In genomic region chr16:75622762-75623605, GRCh38 we compare ENCODE assay signal across 8 cellular contexts. TPM values are rescaled to one million over a fixed set of nuclear protein-coding genes. Genes with fewer than 3 reads are reported as not detected.
DNase-seq lines count a peak whose midpoint lies in the region; ATAC-seq, FAIRE-seq and TF ChIP-seq lines count a peak whose summit lies in the region.

A gene with protein sequence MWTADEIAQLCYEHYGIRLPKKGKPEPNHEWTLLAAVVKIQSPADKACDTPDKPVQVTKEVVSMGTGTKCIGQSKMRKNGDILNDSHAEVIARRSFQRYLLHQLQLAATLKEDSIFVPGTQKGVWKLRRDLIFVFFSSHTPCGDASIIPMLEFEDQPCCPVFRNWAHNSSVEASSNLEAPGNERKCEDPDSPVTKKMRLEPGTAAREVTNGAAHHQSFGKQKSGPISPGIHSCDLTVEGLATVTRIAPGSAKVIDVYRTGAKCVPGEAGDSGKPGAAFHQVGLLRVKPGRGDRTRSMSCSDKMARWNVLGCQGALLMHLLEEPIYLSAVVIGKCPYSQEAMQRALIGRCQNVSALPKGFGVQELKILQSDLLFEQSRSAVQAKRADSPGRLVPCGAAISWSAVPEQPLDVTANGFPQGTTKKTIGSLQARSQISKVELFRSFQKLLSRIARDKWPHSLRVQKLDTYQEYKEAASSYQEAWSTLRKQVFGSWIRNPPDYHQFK (minus strand): TSS chr16:75623281. CDS start chr16:75620799, 2,482 bp downstream.

- peak within 1 kb of the TSS; percentile 84 for H3K27ac ChIP-seq in smooth muscle cell (ENCODE audit: low read depth)

- no peaks in the 10 kb centered on the region for H3K27me3 ChIP-seq in bronchial epithelial cell (ENCODE audit: control insufficient read depth, insufficient read depth, low read length)
- H3K27me3 ChIP-seq in smooth muscle cell (ENCODE audit: low read depth), result no peaks in the 10 kb centered on the region

- DNase-seq in AG04449 (ENCODE audit: low read depth, low spot score), result peak; percentile 87
- peak; percentile 84 for DNase-seq in NCI-H2227 treated with DMSO at 0.1 percent for 48 hours (lab: John Stamatoyannopoulos, UW)
- DNase-seq in bronchial epithelial cell (ENCODE audit: low read depth), result peak; percentile 94
- peak; percentile 94 for DNase-seq in iPS-NIHi11 (ENCODE audit: low spot score)
- DNase-seq in smooth muscle cell (lab: John Stamatoyannopoulos, UW; ENCODE audit: unreplicated experiment), result peak; percentile 84

- POLR2A ChIA-PET in AG04449 (lab: Yijun Ruan, JAX), result interaction anchor here (0.6 to 1.6 kb wide), 7 partner anchors 10 to 106 kb away, joined by 3 to 5 read pairs (median 4); partner anchors contain the start of gene TERF2IP

- 3% methylated on average over 62 of the region's 62 CpGs for WGBS in smooth muscle cell (ENCODE audit: low lambda C conversion rate)

- TF ChIP-seq CTCF in AG04449 (IDR thresholded peaks at IDR 0.05; ENCODE audit: insufficient read depth, low read length, missing control alignments) (no peak), WI38 (IDR thresholded peaks at IDR 0.05; ENCODE audit: low read depth, low read length) (no peak), bronchial epithelial cell (IDR thresholded peaks at IDR 0.05; ENCODE audit: insufficient read depth, low read length, severe bottlenecking) (no peak), smooth muscle cell (IDR thresholded peaks at IDR 0.05; ENCODE audit: borderline replicate concordance, insufficient read depth, poor library complexity, severe bottlenecking) (no peak)

- no peaks in the 10 kb centered on the region for H3K9me3 ChIP-seq in smooth muscle cell (replicated peaks; ENCODE audit: low read depth)

- peak; percentile 93 for ATAC-seq in GM18907 (IDR thresholded peaks at IDR 0.05; ENCODE audit: unreplicated experiment)
- peak; percentile 95 for ATAC-seq in HG03159 (IDR thresholded peaks at IDR 0.05; ENCODE audit: unreplicated experiment)

- peak within 1 kb of the TSS; percentile 61 for H2AFZ ChIP-seq in smooth muscle cell (ENCODE audit: low read depth)

- H3K36me3 ChIP-seq in bronchial epithelial cell (ENCODE audit: control insufficient read depth, insufficient read depth, low read length) (peaks cover 10% of the 10 kb centered on the region), smooth muscle cell (ENCODE audit: low read depth) (peaks cover 7% of the 10 kb centered on the region)

- peak within 1 kb of the TSS; percentile 89 for H3K9ac ChIP-seq in smooth muscle cell (ENCODE audit: low read depth)

- peaks cover 10% of the 10 kb centered on the region for H3K79me2 ChIP-seq in smooth muscle cell (ENCODE audit: low read depth)

- peaks cover 10% of the 10 kb centered on the region for H3K4me1 ChIP-seq in smooth muscle cell (ENCODE audit: low read depth)

- peaks cover 30% of the 10 kb centered on the region for H3F3A ChIP-seq in smooth muscle cell (ENCODE audit: low read depth)

- H3K4me2 ChIP-seq in smooth muscle cell, result peak within 1 kb of the TSS; percentile 90

- H3K4me3 ChIP-seq in AG04449 (ENCODE audit: low read depth, low read length) (peak within 1 kb of the TSS; percentile 86), WI38 (ENCODE audit: low read depth, low read length) (peak within 1 kb of the TSS; percentile 92), bronchial epithelial cell (ENCODE audit: low read depth, low read length) (peak within 1 kb of the TSS; percentile 85), smooth muscle cell (peak within 1 kb of the TSS; percentile 73)

- no peak for FAIRE-seq in bronchial epithelial cell (lab: Jason Lieb, UNC)

- H4K20me1 ChIP-seq in smooth muscle cell (ENCODE audit: low read depth), result no peaks in the 10 kb centered on the region

- CTCF ChIA-PET in AG04449 (lab: Yijun Ruan, JAX), result interaction anchor here (0.8 to 6.7 kb wide), 16 partner anchors 8 to 425 kb away, joined by 3 to 61 read pairs (median 8); partner anchors contain the start of genes KARS1, TERF2IP and TMEM170A

RNA-seq across cellular contexts. Expression of the gene that starts here (rescaled TPM):
- total RNA-seq in bronchial epithelial cell (55.4 and 67.9 TPM in 2 replicates), smooth muscle cell (27.8 and 35.9 TPM in 2 replicates)
- 13.4 and 19.5 TPM in 2 replicates for polyA plus RNA-seq in smooth muscle cell

Comparison
In these comparisons a context has a peak if more than half of its experiments do, and no peak if none do; other contexts are left out.
1. Peak in every context shown above with its lines: DNase-seq, ATAC-seq, H3K4me3 ChIP-seq and H3K27ac ChIP-seq.